17 cellular contexts compared by ENCODE assay signal in genomic region chr4:76931576-76932276, GRCh38. TPM values are rescaled to one million over a fixed set of nuclear protein-coding genes. Genes with fewer than 3 reads are reported as not detected.
DNase-seq lines count a peak whose midpoint lies in the region; ATAC-seq, FAIRE-seq and TF ChIP-seq lines count a peak whose summit lies in the region.
"Had no signal": no experiment of that assay in that cellular context is flagged by ENCODE, and none has a peak within 500 bp of the region (broad histone marks: within the 10 kb centered on the region; RNA-seq: fewer than 3 reads in every experiment).

No MANE protein-coding gene starts in this region.

- TF ChIP-seq POLR2A in A549 (IDR thresholded peaks at IDR 0.05; ENCODE audit: low read length) (no peak), IMR-90 (IDR thresholded peaks at IDR 0.05; ENCODE audit: low read depth, low read length) (no peak)

- no peak overlapping the region for H2AK5ac ChIP-seq in IMR-90 (ENCODE audit: low read depth, low read length)

- intact Hi-C loops in IMR-90 (cut with micrococcal nuclease), result no loop called here
- intact Hi-C loops in pancreas (cut with DNase I), result no loop called here

- H3K4ac ChIP-seq in IMR-90 (ENCODE audit: low read depth, low read length), result no peak overlapping the region

- H4K8ac ChIP-seq in IMR-90 (ENCODE audit: low read depth in 2 of 2, low read length in 2 of 2), result no peak overlapping the region

- H4K20me1 ChIP-seq in IMR-90 (ENCODE audit: insufficient read depth, low read length), result no peaks in the 10 kb centered on the region
- H4K20me1 ChIP-seq: BLaER1 had no signal

- no peak overlapping the region for H3K56ac ChIP-seq in IMR-90 (ENCODE audit: extremely low read depth, insufficient read depth, low read length)

- no peak overlapping the region for H2BK20ac ChIP-seq in IMR-90 (ENCODE audit: low read depth, low read length)

- no peak overlapping the region for H2BK15ac ChIP-seq in IMR-90 (ENCODE audit: low read depth, low read length)

- H3K4me3 Mint-ChIP-seq in activated T-cell treated with anti-CD3 and anti-CD28 coated beads, Interleukin-2, amount 50 U/mL, for 72 hours, result no peak overlapping the region
- H3K4me3 Mint-ChIP-seq: CD8-positive, alpha-beta memory T cell; H9 had no signal

- TF ChIP-seq CTCF in A549 (IDR thresholded peaks at IDR 0.05) (no peak), IMR-90 (conservative IDR thresholded peaks at IDR 0.05; ENCODE audit: low read depth, low read length) (no peak), pancreas (IDR thresholded peaks at IDR 0.05) (no peak)

- peaks cover 15% of the 10 kb centered on the region; the same call in 2 of the 3 replicates for H3K4me1 ChIP-seq in A549
- peaks cover 2% of the 10 kb centered on the region; the same call in 1 of the 2 replicates for H3K4me1 ChIP-seq in IMR-90 (ENCODE audit: control insufficient read depth, insufficient read depth, low read length)
- peaks cover 0 to 6% (median 0%) of the 10 kb centered on the region in 3 donors for H3K4me1 ChIP-seq in pancreas
- H3K4me1 ChIP-seq: BLaER1, Caco-2 had no signal

- no peak overlapping the region for H3K9ac ChIP-seq in IMR-90 (ENCODE audit: low read depth, low read length)
- H3K9ac ChIP-seq: BLaER1 had no signal

- no peaks in the 10 kb centered on the region for H3K9me3 Mint-ChIP-seq in activated T-cell treated with anti-CD3 and anti-CD28 coated beads, Interleukin-2, amount 50 U/mL, for 72 hours
- H3K9me3 Mint-ChIP-seq: CD8-positive, alpha-beta memory T cell; H9 had no signal

- no peak for TF ChIP-seq RAD21 in A549 (conservative IDR thresholded peaks at IDR 0.05 in 1 of 2, IDR thresholded peaks at IDR 0.05 in 1 of 2)
- no peak for TF ChIP-seq RAD21 in IMR-90 (IDR thresholded peaks at IDR 0.05; ENCODE audit: low read length)

- BruUV-seq in IMR-90 (replicated peaks; lab: Mats Ljungman, UMichigan), result no TSS peak

- no peaks in the 10 kb centered on the region for H3K4me1 Mint-ChIP-seq in activated T-cell treated with anti-CD3 and anti-CD28 coated beads, Interleukin-2, amount 50 U/mL, for 72 hours (ENCODE audit: low read depth)
- H3K4me1 Mint-ChIP-seq: CD8-positive, alpha-beta memory T cell; H9 had no signal

- ATAC-seq in A549 (no peak; a peak in 1 of 6 replicates), IMR-90 (ENCODE audit: low read depth) (no peak), left lobe of liver (peak; percentile 93), pancreas (peak in 3 of 4 donors; percentile 25 to 62 (median 31))
- ATAC-seq in activated T-cell treated with anti-CD3 and anti-CD28 coated beads, Interleukin-2, amount 50 U/mL, for 72 hours (replicated peaks in 1 of 2), result no peak
- ATAC-seq: K562 had no signal

- no peak overlapping the region for H3K27ac ChIP-seq in A549
- no peak overlapping the region for H3K27ac ChIP-seq in IMR-90 (ENCODE audit: insufficient read depth, low read length)
- H3K27ac ChIP-seq in pancreas, result no peak overlapping the region
- H3K27ac ChIP-seq: BLaER1 had no signal

- H3K79me1 ChIP-seq in IMR-90 (ENCODE audit: low read depth in 1 of 2, low read length in 2 of 2), result no peaks in the 10 kb centered on the region

- H3K4me3 ChIP-seq in A549 (no peak overlapping the region), IMR-90 (ENCODE audit: insufficient read depth, low read depth, low read length) (no peak overlapping the region), pancreas (no peak overlapping the region)
- H3K4me3 ChIP-seq: BLaER1, K562 had no signal

- no peaks in the 10 kb centered on the region for H3K36me3 Mint-ChIP-seq in activated T-cell treated with anti-CD3 and anti-CD28 coated beads, Interleukin-2, amount 50 U/mL, for 72 hours (ENCODE audit: insufficient read depth in 2 of 2)

- H2BK120ac ChIP-seq in IMR-90 (ENCODE audit: low read depth, low read length), result no peak overlapping the region

- no peaks in the 10 kb centered on the region for H3K27me3 ChIP-seq in IMR-90 (ENCODE audit: control insufficient read depth, insufficient read depth, low read length)
- no peaks in the 10 kb centered on the region for H3K27me3 ChIP-seq in pancreas
- H3K27me3 ChIP-seq: BLaER1 had no signal

- H3K27me3 Mint-ChIP-seq in activated T-cell treated with anti-CD3 and anti-CD28 coated beads, Interleukin-2, amount 50 U/mL, for 72 hours (ENCODE audit: low read depth), result peaks cover 19% of the 10 kb centered on the region

- no peak overlapping the region for H3K27ac Mint-ChIP-seq in activated T-cell treated with anti-CD3 and anti-CD28 coated beads, Interleukin-2, amount 50 U/mL, for 72 hours
- H3K27ac Mint-ChIP-seq: CD8-positive, alpha-beta memory T cell; H9 had no signal

- H4K91ac ChIP-seq in IMR-90 (ENCODE audit: insufficient read depth, low read depth, low read length), result no peak overlapping the region

- dilution Hi-C loops in IMR-90 (cut with HindIII; ENCODE audit: low sequenced_read_pairs, unreplicated experiment), result no loop called here

- FAIRE-seq in A549 (lab: Jason Lieb, UNC) (no peak), pancreas (lab: Jason Lieb, UNC) (no peak)
- FAIRE-seq: GM12891, K562 had no signal

- no peak overlapping the region for H2AK9ac ChIP-seq in IMR-90 (replicated peaks; ENCODE audit: low read depth, low read length, poor library complexity)

- TF ChIP-seq EP300 in A549 (IDR thresholded peaks at IDR 0.05), result no peak

- no peak for DNase-seq in A549 (ENCODE audit: low read depth in 1 of 2, low spot score in 1 of 2)
- peak; percentile 20 for DNase-seq in IMR-90
- DNase-seq in left lobe of liver (ENCODE audit: low spot score), result peak; percentile 70
- no peak for DNase-seq in pancreas
- DNase-seq in NCI-H510A (lab: John Stamatoyannopoulos, UW), result no peak
- DNase-seq in activated T-cell treated with anti-CD3 and anti-CD28 coated beads, Interleukin-2, amount 50 U/mL, for 72 hours, result no peak
- DNase-seq in GM03348 (ENCODE audit: low spot score), result no peak
- DNase-seq: AML-193; Caco-2; CD8-positive, alpha-beta memory T cell; GOT3; H9 had no signal

- H2AFZ ChIP-seq in IMR-90 (replicated peaks; ENCODE audit: low read length, poor library complexity), result no peak overlapping the region

- WGBS in A549 (ENCODE audit: missing lambda C conversion rate), result 28% methylated on average over 7 of the region's 7 CpGs
- 50% methylated on average over 2 of the region's 7 CpGs; no CpG with 5 or more reads in 1 of the 2 experiments for WGBS in IMR-90 (ENCODE audit: extremely low coverage in 2 of 2, insufficient read length in 1 of 2), 2 experiments
- WGBS in pancreas, 2 donors, result 44 to 48% methylated on average over 7 of the region's 7 CpGs

- H3K23ac ChIP-seq in IMR-90 (ENCODE audit: low read depth, low read length), result no peak overlapping the region

- no peak overlapping the region for H4K5ac ChIP-seq in IMR-90 (ENCODE audit: low read depth, low read length)

- peaks cover 6% of the 10 kb centered on the region; the same call in 1 of the 2 replicates for H3K9me1 ChIP-seq in IMR-90 (ENCODE audit: insufficient read depth, low read length)

- no peak overlapping the region for H2BK5ac ChIP-seq in IMR-90 (ENCODE audit: low read depth, low read length, poor library complexity, severe bottlenecking)

- in situ Hi-C loops in IMR-90 (cut with MboI; ENCODE audit: low sequenced_read_pairs), result no loop called here

- peak overlapping the region; percentile 35 for H3K4me2 ChIP-seq in A549
- no peak overlapping the region for H3K4me2 ChIP-seq in IMR-90 (ENCODE audit: low read depth, low read length)
- H3K4me2 ChIP-seq: BLaER1 had no signal

- CTCF ChIA-PET in A549 (lab: Yijun Ruan, JAX), result no interaction called here
- CTCF ChIA-PET in IMR-90 (lab: Yijun Ruan, JAX), result no interaction called here

- POLR2A ChIA-PET in A549 (lab: Yijun Ruan, JAX), result no interaction called here
- POLR2A ChIA-PET in IMR-90 (lab: Charles Lee; ENCODE audit: unreplicated experiment), result no interaction called here

- no peaks in the 10 kb centered on the region for H3K9me3 ChIP-seq in A549
- H3K9me3 ChIP-seq in IMR-90 (ENCODE audit: control insufficient read depth, insufficient read depth, low read length), result no peaks in the 10 kb centered on the region
- H3K9me3 ChIP-seq in pancreas, result no peaks in the 10 kb centered on the region
- H3K9me3 ChIP-seq: BLaER1, Caco-2 had no signal

- H3K36me3 ChIP-seq in IMR-90 (ENCODE audit: control insufficient read depth, insufficient read depth, low read length) (no peaks in the 10 kb centered on the region), pancreas (no peaks in the 10 kb centered on the region)
- H3K36me3 ChIP-seq: BLaER1 had no signal

- H3K14ac ChIP-seq in IMR-90 (replicated peaks; ENCODE audit: low read depth, low read length), result no peak overlapping the region

- no peak overlapping the region for H3K18ac ChIP-seq in IMR-90 (ENCODE audit: low read depth, low read length)

TF ChIP-seq in A549, 52 proteins besides CTCF, POLR2A, EP300 and RAD21 (continues in another document):
- no peak for TF ChIP-seq RNF2 (IDR thresholded peaks at IDR 0.05; ENCODE audit: borderline replicate concordance, low read depth)

RNA-seq across cellular contexts. Expression of gene SEPTIN11, which starts 17.8 kb away (rescaled TPM):
- polyA plus RNA-seq in A549 (2011; rRNA removed) (69.5 and 72.6 TPM in 2 replicates), A549 (2017; fragmentation: RNase III; extraction: RNeasy Plus Mini Kit Qiagen cat#74134 plus additional on column Dnase treatment) (40.2 to 42.3 TPM (median 40.4 TPM) in 3 replicates), IMR-90 (2012; rRNA removed) (258 and 267 TPM in 2 replicates), pancreas (10 to 100 TPM; 11.6 to 13.6 TPM)
- polyA plus RNA-seq in A549 (2012; cell fraction: cytosol; rRNA removed), result 15.1 and 15.4 TPM in 2 replicates
- 4.9 and 8.1 TPM in 2 replicates for polyA plus RNA-seq in A549 (2012; cell fraction: nucleus; rRNA removed)
- polyA minus RNA-seq in A549 (2011; rRNA and poly(A)+ RNA removed), result 42.6 and 44.9 TPM in 2 replicates
- total RNA-seq in IMR-90 (2012; rRNA removed) (573 and 632 TPM in 2 replicates), left lobe of liver (37.2 TPM), pancreas (10 to 100 TPM; 18.6 to 48.9 (median 28.9) TPM)
- polyA plus RNA-seq in IMR-90 (2012; cell fraction: cytosol; rRNA removed), result 75.9 and 85.0 TPM in 2 replicates
- polyA plus RNA-seq in IMR-90 (2012; cell fraction: nucleus; rRNA removed; ENCODE audit: low replicate concordance), result 36.2 and 197 TPM in 2 replicates
- 10 to 100 TPM; 10.5 to 13.2 TPM for total RNA-seq in activated T-cell treated with anti-CD3 and anti-CD28 coated beads, Interleukin-2, amount 50 U/mL, for 72 hours

RNA-seq across cellular contexts. Expression of gene SOWAHB, which starts 33.8 kb away (rescaled TPM):
- polyA plus RNA-seq in A549 (2011; rRNA removed) (0.10 and 0.17 TPM in 2 replicates), A549 (2017; fragmentation: RNase III; extraction: RNeasy Plus Mini Kit Qiagen cat#74134 plus additional on column Dnase treatment) (0.03 to 0.08 TPM (median 0.04 TPM) in 3 replicates), IMR-90 (2012; rRNA removed) (not detected in 2 replicates), pancreas (1 to 10 TPM in 1 of 2 donors, under 1 TPM in 1; 0.53 to 1.2 TPM)
- polyA plus RNA-seq in A549 (2012; cell fraction: cytosol; rRNA removed), result 0.04 TPM in 1 of 2 replicates, not detected in the other
- polyA plus RNA-seq in A549 (2012; cell fraction: nucleus; rRNA removed), result 0.01 TPM in 1 of 2 replicates, not detected in the other
- 0.05 and 0.17 TPM in 2 replicates for polyA minus RNA-seq in A549 (2011; rRNA and poly(A)+ RNA removed)
- total RNA-seq in IMR-90 (2012; rRNA removed) (under 0.01 TPM in 1 of 2 replicates, not detected in the other), left lobe of liver (22.1 TPM), pancreas (1 to 10 TPM; 2.1 to 4.2 (median 2.9) TPM)
- 0.01 and 0.02 TPM in 2 replicates for polyA plus RNA-seq in IMR-90 (2012; cell fraction: cytosol; rRNA removed)
- polyA plus RNA-seq in IMR-90 (2012; cell fraction: nucleus; rRNA removed; ENCODE audit: low replicate concordance), result 0.02 and 0.03 TPM in 2 replicates
- total RNA-seq in activated T-cell treated with anti-CD3 and anti-CD28 coated beads, Interleukin-2, amount 50 U/mL, for 72 hours, result not detected
- total RNA-seq: CD8-positive, alpha-beta memory T cell; Daoy; HT1080; K562 had no signal
- polyA plus RNA-seq: CD8-positive, alpha-beta memory T cell; K562 had no signal

Comparison
In these comparisons a context has a peak if more than half of its experiments do, and no peak if none do; other contexts are left out.
1. ATAC-seq: peak in left lobe of liver (single experiment) and pancreas (3 of 4); none in A549 (0 of 2), IMR-90 (single experiment) and activated T-cell treated with anti-CD3 and anti-CD28 coated beads, Interleukin-2, amount 50 U/mL, for 72 hours (0 of 2).
2. DNase-seq: peak in IMR-90 (single experiment) and left lobe of liver (single experiment); none in A549 (0 of 2), pancreas (0 of 6), NCI-H510A (single experiment), activated T-cell treated with anti-CD3 and anti-CD28 coated beads, Interleukin-2, amount 50 U/mL, for 72 hours (0 of 2) and GM03348 (single experiment).
3. RNA of gene SEPTIN11, which starts 17.8 kb away (total RNA-seq): 573 to 632 TPM in IMR-90; 37.2 TPM in left lobe of liver (single experiment), 18.6 to 48.9 TPM in pancreas and 10.5 to 13.2 TPM in activated T-cell treated with anti-CD3 and anti-CD28 coated beads, Interleukin-2, amount 50 U/mL, for 72 hours; every median in the first group is over 10 times any median in the second.